In genomic region chrX:133583825-133584224, GRCh38 we compare ENCODE assay signal across 17 cellular contexts.
"Had no signal": no experiment of that assay in that cellular context is flagged by ENCODE, and none has a peak within 500 bp of the region (broad histone marks: within the 10 kb centered on the region; RNA-seq: fewer than 3 reads in every experiment).

No MANE protein-coding gene starts in this region.

- H3K9me3 ChIP-seq: esophagus muscularis mucosa, gastroesophageal sphincter, heart right ventricle, left lung, lower lobe of right lung had no signal

- H3K27ac Mint-ChIP-seq: mesothelial cell of epicardium had no signal

- H3K9me3 Mint-ChIP-seq: mesothelial cell of epicardium had no signal

- H3K4me3 Mint-ChIP-seq: mesothelial cell of epicardium had no signal

- H3K36me3 ChIP-seq: esophagus muscularis mucosa, gastroesophageal sphincter, heart right ventricle, left lung, lower lobe of right lung had no signal

- H3K27ac ChIP-seq: coronary artery, dorsolateral prefrontal cortex, esophagus muscularis mucosa, foreskin keratinocyte, gastroesophageal sphincter, heart right ventricle, left lung, lower lobe of right lung had no signal

- DNase-seq: dermis blood vessel endothelial cell; effector CD4-positive, alpha-beta T cell; effector memory CD4-positive, alpha-beta T cell; foreskin keratinocyte; head of caudate nucleus; heart right ventricle; hippocampal formation; left cardiac atrium; left lung; left ventricle myocardium superior; lower lobe of right lung; mesenchymal stem cell had no signal

- H3K4me1 ChIP-seq: esophagus muscularis mucosa, foreskin keratinocyte, gastroesophageal sphincter, heart right ventricle, left lung, lower lobe of right lung had no signal

- ATAC-seq: foreskin keratinocyte, gastroesophageal sphincter, heart right ventricle, left cardiac atrium, left lung, left ventricle myocardium superior, lower lobe of right lung had no signal

- H3K4me3 ChIP-seq: coronary artery, dorsolateral prefrontal cortex, esophagus muscularis mucosa, gastroesophageal sphincter, heart right ventricle, left lung, lower lobe of right lung had no signal

- H3K27me3 ChIP-seq: esophagus muscularis mucosa, foreskin keratinocyte, gastroesophageal sphincter, left lung had no signal
